In the genomic region with DNA sequence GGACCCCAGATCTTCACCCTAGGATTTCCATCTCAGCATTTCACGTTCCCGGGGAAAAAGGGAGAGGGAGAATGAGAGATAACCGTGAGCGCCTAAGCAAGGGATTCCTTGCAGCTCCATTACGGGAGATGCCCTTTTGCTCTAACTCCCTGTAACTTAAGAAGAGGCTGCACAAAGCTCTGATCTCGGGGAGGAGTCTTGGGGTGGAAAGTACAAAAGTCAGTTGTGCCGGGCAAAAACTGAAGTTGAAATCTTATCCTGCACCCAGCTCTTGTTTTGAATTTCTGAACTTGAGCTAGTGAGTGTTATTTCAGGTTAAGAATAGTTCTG, we compare ENCODE assay signal across 1 cellular context.
TF ChIP-seq lines count a peak whose summit lies in the region.

No MANE protein-coding gene starts in this region.

TF ChIP-seq in SK-N-SH, 30 proteins besides CTCF, POLR2A, EP300 and RAD21 (continued from another document):
- TF ChIP-seq, protein P1, sequence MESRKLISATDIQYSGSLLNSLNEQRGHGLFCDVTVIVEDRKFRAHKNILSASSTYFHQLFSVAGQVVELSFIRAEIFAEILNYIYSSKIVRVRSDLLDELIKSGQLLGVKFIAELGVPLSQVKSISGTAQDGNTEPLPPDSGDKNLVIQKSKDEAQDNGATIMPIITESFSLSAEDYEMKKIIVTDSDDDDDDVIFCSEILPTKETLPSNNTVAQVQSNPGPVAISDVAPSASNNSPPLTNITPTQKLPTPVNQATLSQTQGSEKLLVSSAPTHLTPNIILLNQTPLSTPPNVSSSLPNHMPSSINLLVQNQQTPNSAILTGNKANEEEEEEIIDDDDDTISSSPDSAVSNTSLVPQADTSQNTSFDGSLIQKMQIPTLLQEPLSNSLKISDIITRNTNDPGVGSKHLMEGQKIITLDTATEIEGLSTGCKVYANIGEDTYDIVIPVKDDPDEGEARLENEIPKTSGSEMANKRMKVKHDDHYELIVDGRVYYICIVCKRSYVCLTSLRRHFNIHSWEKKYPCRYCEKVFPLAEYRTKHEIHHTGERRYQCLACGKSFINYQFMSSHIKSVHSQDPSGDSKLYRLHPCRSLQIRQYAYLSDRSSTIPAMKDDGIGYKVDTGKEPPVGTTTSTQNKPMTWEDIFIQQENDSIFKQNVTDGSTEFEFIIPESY (IDR thresholded peaks at IDR 0.05; ENCODE audit: borderline replicate concordance, low read depth), result no peak
